20 cellular contexts compared by ENCODE assay signal in genomic region chr9:127196826-127197145, GRCh38.
DNase-seq lines count a peak whose midpoint lies in the region; ATAC-seq and TF ChIP-seq lines count a peak whose summit lies in the region.
"Had no signal": no experiment of that assay in that cellular context is flagged by ENCODE, and none has a peak within 500 bp of the region (broad histone marks: within the 10 kb centered on the region; RNA-seq: fewer than 3 reads in every experiment).

No MANE protein-coding gene starts in this region.

- no peaks in the 10 kb centered on the region for H3K9me3 Mint-ChIP-seq in activated naive CD8-positive, alpha-beta T cell treated with anti-CD3 and anti-CD28 coated beads, Interleukin-2, amount 10 ng/mL, durations not matched to agents 7 days and 5 days
- H3K9me3 Mint-ChIP-seq in activated naive CD8-positive, alpha-beta T cell treated with anti-CD3 and anti-CD28 coated beads, Interleukin-2, amount 50 U/mL, for 24 hours, result no peaks in the 10 kb centered on the region
- H3K9me3 Mint-ChIP-seq in natural killer cell, result no peaks in the 10 kb centered on the region
- H3K9me3 Mint-ChIP-seq: CD4-positive, alpha-beta memory T cell; GM23338 had no signal

- H3K4me1 ChIP-seq in esophagus muscularis mucosa, result peaks cover 28 to 45% (median 38%) of the 10 kb centered on the region in 4 donors
- peaks cover 22% of the 10 kb centered on the region for H3K4me1 ChIP-seq in lower lobe of right lung
- peaks cover 14 to 16% of the 10 kb centered on the region in 2 donors for H3K4me1 ChIP-seq in uterus

- H3K9me3 ChIP-seq in esophagus muscularis mucosa (no peaks in the 10 kb centered on the region), lower lobe of right lung (no peaks in the 10 kb centered on the region), uterus (no peaks in the 10 kb centered on the region)

- POLR2A ChIA-PET in activated naive CD8-positive, alpha-beta T cell treated with anti-CD3 and anti-CD28 coated beads, Interleukin-2, amount 10 ng/mL, durations not matched to agents 7 days and 5 days (lab: Charles Lee), result no interaction called here

- H3K4me3 Mint-ChIP-seq in activated naive CD8-positive, alpha-beta T cell treated with anti-CD3 and anti-CD28 coated beads, Interleukin-2, amount 10 ng/mL, durations not matched to agents 7 days and 5 days, result no peak overlapping the region
- no peak overlapping the region for H3K4me3 Mint-ChIP-seq in activated naive CD8-positive, alpha-beta T cell treated with anti-CD3 and anti-CD28 coated beads, Interleukin-2, amount 50 U/mL, for 24 hours
- no peak overlapping the region for H3K4me3 Mint-ChIP-seq in natural killer cell
- H3K4me3 Mint-ChIP-seq: CD4-positive, alpha-beta memory T cell; GM23338 had no signal

- 87% methylated on average over 3 of the region's 3 CpGs for WGBS in esophagus muscularis mucosa

- no peaks in the 10 kb centered on the region for H3K4me1 Mint-ChIP-seq in activated naive CD8-positive, alpha-beta T cell treated with anti-CD3 and anti-CD28 coated beads, Interleukin-2, amount 10 ng/mL, durations not matched to agents 7 days and 5 days
- no peaks in the 10 kb centered on the region for H3K4me1 Mint-ChIP-seq in activated naive CD8-positive, alpha-beta T cell treated with anti-CD3 and anti-CD28 coated beads, Interleukin-2, amount 50 U/mL, for 24 hours
- H3K4me1 Mint-ChIP-seq in natural killer cell, result peaks cover 0 to 9% of the 10 kb centered on the region in 2 donors

- TF ChIP-seq EP300 in esophagus muscularis mucosa (IDR thresholded peaks at IDR 0.05), result no peak

- intact Hi-C loops in esophagus muscularis mucosa (cut with DNase I), result loop anchor here (5.0 kb wide), 1 partner anchor 174 kb away; no protein-coding TSS in a partner anchor
- intact Hi-C loops in lower lobe of right lung (cut with DNase I), result loop anchor here (5.0 kb wide), 1 partner anchor 254 kb away; no protein-coding TSS in a partner anchor
- intact Hi-C loops in uterus (cut with DNase I; ENCODE audit: low total_unique reads), result loop anchor here (5.0 kb wide), 1 partner anchor 254 kb away; no protein-coding TSS in a partner anchor
- intact Hi-C loops in natural killer cell (cut with micrococcal nuclease), result no loop called here

- no peak overlapping the region for H3K4me3 ChIP-seq in esophagus muscularis mucosa
- no peak overlapping the region for H3K4me3 ChIP-seq in lower lobe of right lung
- H3K4me3 ChIP-seq in uterus, result no peak overlapping the region
- H3K4me3 ChIP-seq: GM12878, GM23338, PC-9 had no signal

- no peak for TF ChIP-seq CTCF in esophagus muscularis mucosa (IDR thresholded peaks at IDR 0.05)
- TF ChIP-seq CTCF in lower lobe of right lung (IDR thresholded peaks at IDR 0.05), result no peak
- no peak for TF ChIP-seq CTCF in uterus (IDR thresholded peaks at IDR 0.05)
- no peak for TF ChIP-seq CTCF in natural killer cell (IDR thresholded peaks at IDR 0.05)

- no peaks in the 10 kb centered on the region for H3K36me3 Mint-ChIP-seq in activated naive CD8-positive, alpha-beta T cell treated with anti-CD3 and anti-CD28 coated beads, Interleukin-2, amount 10 ng/mL, durations not matched to agents 7 days and 5 days
- H3K36me3 Mint-ChIP-seq in activated naive CD8-positive, alpha-beta T cell treated with anti-CD3 and anti-CD28 coated beads, Interleukin-2, amount 50 U/mL, for 24 hours (ENCODE audit: low read depth), result no peaks in the 10 kb centered on the region
- H3K36me3 Mint-ChIP-seq in natural killer cell, result no peaks in the 10 kb centered on the region
- H3K36me3 Mint-ChIP-seq: CD4-positive, alpha-beta memory T cell had no signal

- H3K27ac Mint-ChIP-seq in activated naive CD8-positive, alpha-beta T cell treated with anti-CD3 and anti-CD28 coated beads, Interleukin-2, amount 10 ng/mL, durations not matched to agents 7 days and 5 days, result peak overlapping the region; percentile 73
- H3K27ac Mint-ChIP-seq in activated naive CD8-positive, alpha-beta T cell treated with anti-CD3 and anti-CD28 coated beads, Interleukin-2, amount 50 U/mL, for 24 hours, result no peak overlapping the region
- no peak overlapping the region for H3K27ac Mint-ChIP-seq in natural killer cell
- H3K27ac Mint-ChIP-seq: CD4-positive, alpha-beta memory T cell; GM23338 had no signal

- H3K36me3 ChIP-seq in esophagus muscularis mucosa, result peaks cover 0 to 5% (median 0%) of the 10 kb centered on the region in 4 donors
- no peaks in the 10 kb centered on the region for H3K36me3 ChIP-seq in lower lobe of right lung
- H3K36me3 ChIP-seq in uterus, result no peaks in the 10 kb centered on the region

- peaks cover 6% of the 10 kb centered on the region for H3K27me3 Mint-ChIP-seq in activated naive CD8-positive, alpha-beta T cell treated with anti-CD3 and anti-CD28 coated beads, Interleukin-2, amount 10 ng/mL, durations not matched to agents 7 days and 5 days
- H3K27me3 Mint-ChIP-seq in activated naive CD8-positive, alpha-beta T cell treated with anti-CD3 and anti-CD28 coated beads, Interleukin-2, amount 50 U/mL, for 24 hours, result no peaks in the 10 kb centered on the region
- no peaks in the 10 kb centered on the region for H3K27me3 Mint-ChIP-seq in natural killer cell (ENCODE audit: low read depth in 2 of 2)

- no peak for DNase-seq in activated naive CD8-positive, alpha-beta T cell treated with anti-CD3 and anti-CD28 coated beads, Interleukin-2, amount 10 ng/mL, durations not matched to agents 7 days and 5 days
- no peak for DNase-seq in activated naive CD8-positive, alpha-beta T cell treated with anti-CD3 and anti-CD28 coated beads, Interleukin-2, amount 50 U/mL, for 24 hours
- no peak for DNase-seq in esophagus muscularis mucosa (ENCODE audit: extremely low spot score)
- DNase-seq in lower lobe of right lung, result peak; percentile 9
- no peak for DNase-seq in uterus
- no peak for DNase-seq in islet precursor cell
- no peak for DNase-seq in natural killer cell
- no peak for DNase-seq in DMS79 (lab: John Stamatoyannopoulos, UW)
- DNase-seq: Calu3; CD4-positive, alpha-beta memory T cell; DND-41; GDM1; NCI-H1417; NCI-H1930; NCI-H2171; NCI-H446 treated with DMSO at 0.1 percent for 48 hours; PC-9 had no signal

- H3K27ac ChIP-seq in esophagus muscularis mucosa (replicated peaks in 1 of 4) (peak overlapping the region; percentile 61 to 75 (median 71)), lower lobe of right lung (no peak overlapping the region), uterus (peak overlapping the region; percentile 86 to 87)
- H3K27ac ChIP-seq: HL-60, PC-9 had no signal

- H3K27me3 ChIP-seq in esophagus muscularis mucosa (no peaks in the 10 kb centered on the region), lower lobe of right lung (ENCODE audit: low read depth) (no peaks in the 10 kb centered on the region), uterus (no peaks in the 10 kb centered on the region)

- no peak for ATAC-seq in activated naive CD8-positive, alpha-beta T cell treated with anti-CD3 and anti-CD28 coated beads, Interleukin-2, amount 10 ng/mL, durations not matched to agents 7 days and 5 days (ENCODE audit: low read depth)
- ATAC-seq in activated naive CD8-positive, alpha-beta T cell treated with anti-CD3 and anti-CD28 coated beads, Interleukin-2, amount 50 U/mL, for 24 hours, result no peak
- ATAC-seq in lower lobe of right lung, result no peak
- no peak for ATAC-seq in natural killer cell
- ATAC-seq: GM12878, GM23338 had no signal

- TF ChIP-seq POLR2A in esophagus muscularis mucosa (IDR thresholded peaks at IDR 0.05; ENCODE audit: low read depth), result no peak
- no peak for TF ChIP-seq POLR2A in uterus (IDR thresholded peaks at IDR 0.05)
